Comparison of ENCODE assay signal across 8 cellular contexts in genomic region chr17:17849147-17849820, GRCh38. TPM values are rescaled to one million over a fixed set of nuclear protein-coding genes. Genes with fewer than 3 reads are reported as not detected.
A peak's percentile ranks its signal among the peaks of the same experiment; 100 is the strongest.
DNase-seq lines count a peak whose midpoint lies in the region; ATAC-seq and TF ChIP-seq lines count a peak whose summit lies in the region.

No MANE protein-coding gene starts in this region.

- H3K9me3 ChIP-seq in ascending aorta (no peaks in the 10 kb centered on the region), lower lobe of right lung (no peaks in the 10 kb centered on the region)

- TF ChIP-seq CTCF in ascending aorta (IDR thresholded peaks at IDR 0.05) (peak in 1 of 3 experiments; percentile 5), lower lobe of right lung (IDR thresholded peaks at IDR 0.05) (no peak)

- DNase-seq in C1 segment of cervical spinal cord (lab: John Stamatoyannopoulos, UW) = peak in 11 of 14 donors; percentile 18 to 92 (median 49)
- DNase-seq in T-helper 22 cell (ENCODE audit: low read depth) = peak; percentile 62
- DNase-seq in ascending aorta (ENCODE audit: low spot score in 2 of 2) = peak; percentile 71 to 88
- DNase-seq in lower lobe of right lung = peak; percentile 90
- DNase-seq in stimulated activated CD8-positive, alpha-beta memory T cell treated with anti-CD3 and anti-CD28 coated beads, Interleukin-2, amount 100 ng/mL, for 1 hour (ENCODE audit: low read depth in 2 of 2) = peak; percentile 66

- H3K27me3 ChIP-seq in ascending aorta = no peaks in the 10 kb centered on the region
- no peaks in the 10 kb centered on the region for H3K27me3 ChIP-seq in lower lobe of right lung (ENCODE audit: low read depth)

- ATAC-seq in HG02678 (IDR thresholded peaks at IDR 0.05; ENCODE audit: unreplicated experiment) = peak; percentile 67
- ATAC-seq in lower lobe of right lung = peak; percentile 89 to 90
- no peak for ATAC-seq in GM18870 (IDR thresholded peaks at IDR 0.05; ENCODE audit: unreplicated experiment)
- no peak for ATAC-seq in HG02759 (IDR thresholded peaks at IDR 0.05; ENCODE audit: unreplicated experiment)

- H3K4me3 ChIP-seq in ascending aorta = no peak overlapping the region
- H3K4me3 ChIP-seq in lower lobe of right lung = no peak overlapping the region

- intact Hi-C loops in ascending aorta (cut with DNase I) = no loop called here
- intact Hi-C loops in lower lobe of right lung (cut with DNase I) = no loop called here

- H3K4me1 ChIP-seq in ascending aorta = peaks cover 9 to 20% of the 10 kb centered on the region in 2 donors
- H3K4me1 ChIP-seq in lower lobe of right lung = peaks cover 61% of the 10 kb centered on the region

- H3K27ac ChIP-seq in ascending aorta (peak overlapping the region; percentile 53 to 73), lower lobe of right lung (peak overlapping the region; percentile 86)

- H3K36me3 ChIP-seq in ascending aorta (peaks cover 10 to 14% of the 10 kb centered on the region in 2 donors), lower lobe of right lung (peaks cover 9% of the 10 kb centered on the region)

RNA-seq across cellular contexts. Expression of gene SREBF1, which starts 12.5 kb away (rescaled TPM):
- 141 TPM for total RNA-seq in ascending aorta
- total RNA-seq in lower lobe of right lung = 77.2 TPM

Comparison
In these comparisons a context has a peak if more than half of its experiments do, and no peak if none do; other contexts are left out.
1. ATAC-seq: peak in HG02678 (single experiment) and lower lobe of right lung (2 of 2); none in GM18870 (single experiment) and HG02759 (single experiment).
2. Peak in every context shown above with its lines, with median percentiles within 50 percentile points of each other: DNase-seq.